ENCODE assay signal across 8 cellular contexts in the genomic region with DNA sequence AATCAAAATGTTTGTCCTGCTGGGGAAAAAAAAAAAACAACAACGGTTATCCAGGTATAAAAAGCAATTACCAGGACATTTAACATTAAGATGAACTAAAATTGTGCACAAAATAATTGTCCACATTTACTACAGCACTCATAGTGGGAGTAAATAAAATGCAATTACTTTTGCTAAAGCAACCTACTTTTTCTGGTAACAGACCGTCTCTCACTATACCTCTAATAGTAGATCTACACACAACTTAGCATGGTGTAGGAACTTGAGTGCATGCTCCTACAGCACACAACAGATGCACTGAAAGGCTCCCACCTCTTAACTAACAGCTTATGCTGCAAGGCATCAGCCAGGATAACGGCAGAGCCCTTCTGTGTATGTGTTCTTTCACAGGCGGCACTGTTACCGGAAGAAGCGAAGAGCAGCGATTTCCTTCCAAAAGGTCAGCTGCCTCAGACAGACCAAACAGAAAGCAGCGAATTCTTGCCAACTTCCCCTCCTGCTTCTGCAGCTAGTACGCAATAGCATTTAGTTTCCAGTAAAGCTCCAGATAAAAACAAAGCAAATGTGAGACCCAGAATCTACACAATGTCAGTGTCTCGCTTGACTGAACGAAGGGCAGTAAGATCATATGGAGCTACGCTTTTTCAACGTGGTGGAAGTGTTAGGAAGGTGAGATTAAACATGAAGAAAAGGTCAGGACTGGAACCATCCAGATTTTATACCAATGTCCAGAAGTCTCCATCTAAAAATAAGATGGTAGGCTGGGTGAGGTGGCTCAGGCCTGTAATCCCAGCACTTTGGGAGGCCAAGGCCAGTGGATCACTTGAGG. TPM values are rescaled to one million over a fixed set of nuclear protein-coding genes. Genes with fewer than 3 reads are reported as not detected.
DNase-seq lines count a peak whose midpoint lies in the region; ATAC-seq and TF ChIP-seq lines count a peak whose summit lies in the region.

No MANE protein-coding gene starts in this region.

- BruUV-seq in MCF 10A (replicated peaks; lab: Mats Ljungman, UMichigan), result no TSS peak

- peak overlapping the region; percentile 93 for H3K27ac Mint-ChIP-seq in endothelial cell (ENCODE audit: unreplicated experiment)
- no peak overlapping the region for H3K27ac Mint-ChIP-seq in MCF 10A (ENCODE audit: low read depth, unreplicated experiment)

- H3K27me3 Mint-ChIP-seq in endothelial cell (ENCODE audit: unreplicated experiment), result no peaks in the 10 kb centered on the region
- no peaks in the 10 kb centered on the region for H3K27me3 Mint-ChIP-seq in MCF 10A (ENCODE audit: insufficient read depth, unreplicated experiment)

- TF ChIP-seq CTCF in GM06990 (IDR thresholded peaks at IDR 0.05; ENCODE audit: insufficient read depth, low read length, poor library complexity, severe bottlenecking) (no peak), endothelial cell (IDR thresholded peaks at IDR 0.05; ENCODE audit: unreplicated experiment) (no peak), MCF 10A (IDR thresholded peaks at IDR 0.05; ENCODE audit: unreplicated experiment) (no peak)

- H3K4me3 Mint-ChIP-seq in endothelial cell (ENCODE audit: unreplicated experiment) (no peak overlapping the region), MCF 10A (ENCODE audit: unreplicated experiment) (no peak overlapping the region)

- H3K4me1 Mint-ChIP-seq in endothelial cell (ENCODE audit: unreplicated experiment), result peaks cover 22% of the 10 kb centered on the region
- H3K4me1 Mint-ChIP-seq in MCF 10A (ENCODE audit: insufficient read depth, unreplicated experiment), result peaks cover 13% of the 10 kb centered on the region

- H3K27me3 ChIP-seq in GM06990 (replicated peaks; ENCODE audit: control insufficient read depth, insufficient read depth, low read length), result no peaks in the 10 kb centered on the region

- peak; percentile 50 for ATAC-seq in HG02623 (IDR thresholded peaks at IDR 0.05; ENCODE audit: unreplicated experiment)

- H3K9me3 Mint-ChIP-seq in endothelial cell (ENCODE audit: unreplicated experiment) (no peaks in the 10 kb centered on the region), MCF 10A (ENCODE audit: unreplicated experiment) (no peaks in the 10 kb centered on the region)

- intact Hi-C loops in MCF 10A (cut with micrococcal nuclease), result no loop called here

- CTCF ChIA-PET in MCF 10A (lab: Yijun Ruan, JAX), result interaction anchor here (0.6 to 0.8 kb wide), 3 partner anchors 26 to 825 kb away, joined by 3 read pairs; no protein-coding TSS in a partner anchor

- H3K36me3 ChIP-seq in GM06990 (ENCODE audit: control insufficient read depth, insufficient read depth, low read length), result no peaks in the 10 kb centered on the region

- peak overlapping the region; percentile 52 for H3K4me3 ChIP-seq in GM06990 (replicated peaks; ENCODE audit: low read depth, low read length)

- POLR2A ChIA-PET in MCF 10A (lab: Yijun Ruan, JAX), result interaction anchor here (0.6 to 0.9 kb wide), 3 partner anchors 55 to 528 kb away, joined by 3 read pairs; no protein-coding TSS in a partner anchor

- DNase-seq in GM06990 (ENCODE audit: extremely low read depth, insufficient read length) (peak; percentile 48), NCI-H524 treated with DMSO at 0.1 percent for 48 hours (lab: John Stamatoyannopoulos, UW) (peak; percentile 92), endothelial cell (ENCODE audit: low spot score) (peak; percentile 50), myocyte (ENCODE audit: low read depth) (peak; percentile 89), MCF 10A (ENCODE audit: unreplicated experiment) (no peak)
- peak in 2 of 3 experiments; percentile 42 to 44 for DNase-seq in activated CD8-positive, alpha-beta memory T cell treated with anti-CD3 and anti-CD28 coated beads for 48 hours (ENCODE audit: low read depth in 2 of 3, low spot score in 2 of 3)
- DNase-seq in stimulated activated CD8-positive, alpha-beta memory T cell treated with anti-CD3 and anti-CD28 coated beads, Interleukin-7, amount 100 ng/mL, for 1 hour (ENCODE audit: low read depth in 2 of 2), result peak; percentile 48 to 55

- H3K36me3 Mint-ChIP-seq in endothelial cell (ENCODE audit: low read depth, unreplicated experiment), result no peaks in the 10 kb centered on the region
- H3K36me3 Mint-ChIP-seq in MCF 10A (ENCODE audit: insufficient read depth, unreplicated experiment), result no peaks in the 10 kb centered on the region

RNA-seq across cellular contexts. Expression of gene STAT5B, which starts 27.6 kb away (rescaled TPM):
- 40.2 TPM for total RNA-seq in endothelial cell (ENCODE audit: unreplicated experiment)
- total RNA-seq in myocyte, result 26.4 and 27.2 TPM in 2 replicates
- polyA plus RNA-seq in myocyte (2012), result 12.6 TPM
- 29.8 and 32.6 TPM in 2 replicates for total RNA-seq in MCF 10A (2022)

RNA-seq across cellular contexts. Expression of gene STAT5A, which starts 39.7 kb away (rescaled TPM):
- total RNA-seq in endothelial cell (ENCODE audit: unreplicated experiment), result 67.2 TPM
- 7.3 and 13.5 TPM in 2 replicates for total RNA-seq in myocyte
- 4.4 TPM for polyA plus RNA-seq in myocyte (2012)
- total RNA-seq in MCF 10A (2022), result 1.0 and 1.7 TPM in 2 replicates

RNA-seq across cellular contexts. Expression of gene GHDC, which starts 54.3 kb away (rescaled TPM):
- total RNA-seq in endothelial cell (ENCODE audit: unreplicated experiment) (7.2 TPM), myocyte (16.1 and 26.5 TPM in 2 replicates), MCF 10A (2022) (6.8 and 8.9 TPM in 2 replicates)
- 7.8 TPM for polyA plus RNA-seq in myocyte (2012)
